ENCODE assay signal across 8 cellular contexts in the genomic region with DNA sequence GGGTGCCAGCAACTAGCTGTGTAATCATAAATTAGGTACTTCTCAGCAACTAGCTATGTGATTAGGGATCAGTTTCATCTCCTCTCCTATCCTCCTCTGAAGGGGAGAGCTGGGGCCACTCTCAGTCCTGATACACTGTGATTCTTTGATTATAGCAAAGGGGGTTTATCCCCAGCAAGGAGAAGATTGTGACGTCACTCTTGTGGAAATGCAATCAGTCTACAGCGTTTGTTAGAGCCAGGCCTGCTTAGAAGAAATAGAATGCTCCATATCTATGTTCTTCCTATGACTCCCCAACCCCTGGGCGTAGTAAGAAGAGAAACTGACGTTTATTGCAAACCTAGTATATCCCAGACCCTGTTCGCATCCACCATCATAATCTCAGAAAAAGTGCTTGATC.
"Had no signal": no experiment of that assay in that cellular context is flagged by ENCODE, and none has a peak within 500 bp of the region (broad histone marks: within the 10 kb centered on the region; RNA-seq: fewer than 3 reads in every experiment).

No MANE protein-coding gene starts in this region.

- FAIRE-seq: K562 had no signal

- H3K27ac Mint-ChIP-seq: HFFc6 had no signal

- H3K27ac ChIP-seq: HL-60 had no signal

- DNase-seq: H7, HFFc6, IMR-90 had no signal

- H3K9me3 Mint-ChIP-seq: GM23338, HFFc6 had no signal

- H3K4me1 ChIP-seq: HAP-1 had no signal

- H3K4me3 Mint-ChIP-seq: GM23338, HFFc6 had no signal

- H3K36me3 ChIP-seq: HAP-1 had no signal

- H3K4me3 ChIP-seq: GM23338, HAP-1, K562 had no signal

- ATAC-seq: GM23338, HCT116, K562 had no signal

- H3K9me3 ChIP-seq: HAP-1 had no signal

- H3K4me2 ChIP-seq: GM23338 had no signal
